25 cellular contexts compared by ENCODE assay signal in the genomic region with DNA sequence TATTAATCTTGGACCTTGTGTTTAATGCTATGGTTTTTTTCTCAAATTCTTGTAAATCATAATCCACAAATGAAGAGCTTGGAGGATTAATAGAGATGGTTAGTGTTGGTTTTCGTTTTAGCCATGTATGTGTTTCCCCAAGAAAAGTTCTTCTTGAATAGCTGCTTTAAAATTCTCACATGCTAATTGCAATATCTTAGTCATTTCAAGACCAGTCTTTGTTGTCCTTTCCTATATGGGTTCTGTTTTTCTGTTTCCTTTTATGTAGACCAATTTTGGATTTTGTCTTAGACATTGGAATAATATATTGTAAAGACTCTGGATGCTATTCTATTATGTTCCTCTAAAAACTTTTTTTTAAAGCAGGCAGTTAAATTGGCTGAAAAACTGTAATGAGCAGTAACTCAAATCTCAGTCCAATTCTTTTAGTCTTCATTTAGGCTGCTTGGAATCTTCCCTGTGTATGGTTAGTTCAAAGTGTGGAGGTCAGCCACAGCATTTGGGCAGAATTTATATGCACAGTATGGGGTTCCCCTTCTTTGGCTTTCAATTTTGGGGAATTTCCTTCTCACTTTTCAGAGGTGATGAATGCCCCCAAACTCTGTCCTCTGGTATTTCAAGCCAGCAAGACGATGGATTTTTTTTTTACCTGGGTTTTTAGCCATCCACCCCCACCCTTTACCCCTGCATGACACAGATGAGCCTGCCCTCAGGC. TPM values are rescaled to one million over a fixed set of nuclear protein-coding genes. Genes with fewer than 3 reads are reported as not detected.
A peak's percentile ranks its signal among the peaks of the same experiment; 100 is the strongest.
DNase-seq lines count a peak whose midpoint lies in the region; ATAC-seq lines count a peak whose summit lies in the region.
"Had no signal": no experiment of that assay in that cellular context is flagged by ENCODE, and none has a peak within 500 bp of the region (broad histone marks: within the 10 kb centered on the region; RNA-seq: fewer than 3 reads in every experiment).

No MANE protein-coding gene starts in this region.

- no peaks in the 10 kb centered on the region for H3K9me3 Mint-ChIP-seq in stimulated activated naive CD8-positive, alpha-beta T cell treated with anti-CD3 and anti-CD28 coated beads, Interleukin-15, amount 100 ng/mL, for 72 hours
- H3K9me3 Mint-ChIP-seq: activated CD4-positive, alpha-beta T cell treated with anti-CD3 and anti-CD28 coated beads, Interleukin-2, amount 10 ng/mL, durations not matched to agents 7 days and 5 days; activated T-helper 1 cell treated with anti-CD3 and anti-CD28 coated beads, Interleukin-12 subunit alpha, Interleukin-12 subunit beta, Interleukin-2, Interleukin-4 antibody, amounts not matched to agents 30 ng/mL and 10 ng/mL and 1 ng/mL, durations not matched to agents 14 hours and 24 hours and 36 hours had no signal

- no peak for DNase-seq in stimulated activated naive CD8-positive, alpha-beta T cell treated with anti-CD3 and anti-CD28 coated beads, Interleukin-15, amount 100 ng/mL, for 72 hours
- DNase-seq in stimulated activated naive CD8-positive, alpha-beta T cell treated with anti-CD3 and anti-CD28 coated beads, Interleukin-15, Interleukin-2, amounts not matched to agents 100 U/mL and 50 U/mL, for 24 hours = no peak
- DNase-seq in NCI-H748 (lab: John Stamatoyannopoulos, UW; ENCODE audit: unreplicated experiment) = no peak
- no peak for DNase-seq in cerebellum (ENCODE audit: low spot score)
- no peak for DNase-seq in globus pallidus (ENCODE audit: low spot score)
- DNase-seq in stimulated activated CD4-positive, alpha-beta T cell treated with anti-CD3 and anti-CD28 coated beads, Interleukin-15, amount 100 ng/mL, for 24 hours = no peak
- DNase-seq: activated CD4-positive, alpha-beta T cell treated with anti-CD3 and anti-CD28 coated beads, Interleukin-2, amount 10 ng/mL, durations not matched to agents 7 days and 5 days; activated naive CD4-positive, alpha-beta T cell treated with anti-CD3 and anti-CD28 coated beads, Interleukin-2, amount 50 U/mL, for 16 hours; AML-193; CD8-positive, alpha-beta memory T cell; esophagus squamous epithelium; gastrocnemius medialis; hypothalamus; mesendoderm; NCI-H1694; NCI-H524; nucleus accumbens; SK-N-SH; substantia nigra; T-helper 2 cell had no signal

- H3K27ac Mint-ChIP-seq in stimulated activated naive CD8-positive, alpha-beta T cell treated with anti-CD3 and anti-CD28 coated beads, Interleukin-15, amount 100 ng/mL, for 72 hours = no peak overlapping the region
- H3K27ac Mint-ChIP-seq: activated CD4-positive, alpha-beta T cell treated with anti-CD3 and anti-CD28 coated beads, Interleukin-2, amount 10 ng/mL, durations not matched to agents 7 days and 5 days; activated T-helper 1 cell treated with anti-CD3 and anti-CD28 coated beads, Interleukin-12 subunit alpha, Interleukin-12 subunit beta, Interleukin-2, Interleukin-4 antibody, amounts not matched to agents 30 ng/mL and 10 ng/mL and 1 ng/mL, durations not matched to agents 14 hours and 24 hours and 36 hours had no signal

- H3K4me3 Mint-ChIP-seq in stimulated activated naive CD8-positive, alpha-beta T cell treated with anti-CD3 and anti-CD28 coated beads, Interleukin-15, amount 100 ng/mL, for 72 hours = no peak overlapping the region
- H3K4me3 Mint-ChIP-seq: activated CD4-positive, alpha-beta T cell treated with anti-CD3 and anti-CD28 coated beads, Interleukin-2, amount 10 ng/mL, durations not matched to agents 7 days and 5 days; activated T-helper 1 cell treated with anti-CD3 and anti-CD28 coated beads, Interleukin-12 subunit alpha, Interleukin-12 subunit beta, Interleukin-2, Interleukin-4 antibody, amounts not matched to agents 30 ng/mL and 10 ng/mL and 1 ng/mL, durations not matched to agents 14 hours and 24 hours and 36 hours; CD8-positive, alpha-beta memory T cell had no signal

- H3K4me1 Mint-ChIP-seq in stimulated activated naive CD8-positive, alpha-beta T cell treated with anti-CD3 and anti-CD28 coated beads, Interleukin-15, amount 100 ng/mL, for 72 hours = peaks cover 8% of the 10 kb centered on the region
- H3K4me1 Mint-ChIP-seq: activated CD4-positive, alpha-beta T cell treated with anti-CD3 and anti-CD28 coated beads, Interleukin-2, amount 10 ng/mL, durations not matched to agents 7 days and 5 days; CD8-positive, alpha-beta memory T cell had no signal

- peaks cover 21% of the 10 kb centered on the region for H3K27me3 Mint-ChIP-seq in stimulated activated naive CD8-positive, alpha-beta T cell treated with anti-CD3 and anti-CD28 coated beads, Interleukin-15, amount 100 ng/mL, for 72 hours

- peak; percentile 60 for ATAC-seq in stimulated activated naive CD8-positive, alpha-beta T cell treated with anti-CD3 and anti-CD28 coated beads, Interleukin-15, amount 100 ng/mL, for 72 hours
- ATAC-seq in stimulated activated naive CD8-positive, alpha-beta T cell treated with anti-CD3 and anti-CD28 coated beads, Interleukin-15, Interleukin-2, amounts not matched to agents 100 U/mL and 50 U/mL, for 24 hours = no peak
- peak; percentile 55 for ATAC-seq in GM21515 (IDR thresholded peaks at IDR 0.05; ENCODE audit: unreplicated experiment)
- peak; percentile 40 for ATAC-seq in HG03039 (IDR thresholded peaks at IDR 0.05; ENCODE audit: unreplicated experiment)
- ATAC-seq: gastrocnemius medialis, HCT116, left lobe of liver had no signal

RNA-seq across cellular contexts. Expression of a gene that starts 39.1 kb away (rescaled TPM):
- 78.2 TPM for total RNA-seq in cerebellum
